In genomic region chr1:44739361-44740178, GRCh38 we compare ENCODE assay signal across 8 cellular contexts. TPM values are rescaled to one million over a fixed set of nuclear protein-coding genes. Genes with fewer than 3 reads are reported as not detected.
DNase-seq lines count a peak whose midpoint lies in the region; ATAC-seq and TF ChIP-seq lines count a peak whose summit lies in the region.

Gene KIF2C (plus strand): TSS chr1:44739837. CDS start chr1:44739933, 96 bp downstream.

- peak within 1 kb of the TSS; percentile 98 for H3K4me3 ChIP-seq in NT2/D1 (ENCODE audit: insufficient read length, low read depth)
- H3K4me3 ChIP-seq in endodermal cell (ENCODE audit: low read length), result peak within 1 kb of the TSS; percentile 100
- peak within 1 kb of the TSS; percentile 95 for H3K4me3 ChIP-seq in mesendoderm (ENCODE audit: low read length)

- H3K36me3 Mint-ChIP-seq in activated CD8-positive, alpha-beta memory T cell treated with anti-CD3 and anti-CD28 coated beads, Interleukin-2, amount 10 ng/mL, durations not matched to agents 7 days and 5 days, result peaks cover 26% of the 10 kb centered on the region
- H3K36me3 Mint-ChIP-seq in endodermal cell (ENCODE audit: low read depth), result peaks cover 25% of the 10 kb centered on the region

- no peak within 1 kb of the TSS for H4K5ac ChIP-seq in mesendoderm (ENCODE audit: low read length)

- peak within 1 kb of the TSS; percentile 92 for H3K56ac ChIP-seq in mesendoderm (ENCODE audit: low read length)

- 3 to 12% methylated on average over 19 to 57 of the region's 57 CpGs for WGBS in endodermal cell (ENCODE audit: insufficient coverage in 1 of 2, insufficient read length in 1 of 2), 2 experiments
- WGBS in mesendoderm (ENCODE audit: extremely low coverage, insufficient coverage, low lambda C conversion rate), result no CpG with 5 or more reads among the region's 57 CpGs

- H3K9ac ChIP-seq in NT2/D1 (ENCODE audit: insufficient read length, low read depth), result peak within 1 kb of the TSS; percentile 99
- peak within 1 kb of the TSS; percentile 90 for H3K9ac ChIP-seq in endodermal cell (ENCODE audit: extremely low read depth, low read length, poor library complexity, severe bottlenecking)
- peak within 1 kb of the TSS; percentile 84 for H3K9ac ChIP-seq in mesendoderm (ENCODE audit: low read length)

- ATAC-seq in GM21381 (IDR thresholded peaks at IDR 0.05; ENCODE audit: unreplicated experiment), result peak; percentile 98
- ATAC-seq in activated CD8-positive, alpha-beta memory T cell treated with anti-CD3 and anti-CD28 coated beads, Interleukin-2, amount 10 ng/mL, durations not matched to agents 7 days and 5 days, result peak; percentile 99

- DNase-seq in COR-L47 (lab: John Stamatoyannopoulos, UW) (peak; percentile 93), HUDEP-2 (lab: John Stamatoyannopoulos, UW; ENCODE audit: unreplicated experiment in 76 of 76) (peak; percentile 54 to 97 (median 93)), NT2/D1 (ENCODE audit: low read depth, low spot score) (peak; percentile 99), endodermal cell (peak; percentile 98), mesendoderm (peak; percentile 98)
- DNase-seq in activated CD8-positive, alpha-beta memory T cell treated with anti-CD3 and anti-CD28 coated beads, Interleukin-2, amount 10 ng/mL, durations not matched to agents 7 days and 5 days, result peak; percentile 99
- DNase-seq in stimulated activated CD8-positive, alpha-beta memory T cell treated with anti-CD3 and anti-CD28 coated beads, Interleukin-15, amount 100 ng/mL, for 1 hour (ENCODE audit: low read depth), result peak; percentile 89

- peaks cover 24% of the 10 kb centered on the region for H3K79me2 ChIP-seq in mesendoderm (ENCODE audit: control insufficient read depth, insufficient read depth, low read length)

- H3K27me3 ChIP-seq in NT2/D1 (ENCODE audit: insufficient read depth, insufficient read length) (no peaks in the 10 kb centered on the region), endodermal cell (ENCODE audit: control insufficient read depth, insufficient read depth, low read length, poor library complexity, severe bottlenecking) (no peaks in the 10 kb centered on the region), mesendoderm (ENCODE audit: insufficient read depth, low read length, poor library complexity) (no peaks in the 10 kb centered on the region)

- H4K8ac ChIP-seq in mesendoderm (ENCODE audit: low read depth, low read length), result no peak within 1 kb of the TSS

- H3K36me3 ChIP-seq in NT2/D1 (ENCODE audit: insufficient read depth, insufficient read length, low read length), result peaks cover 32% of the 10 kb centered on the region
- H3K36me3 ChIP-seq in endodermal cell (ENCODE audit: control insufficient read depth, insufficient read depth, low read length), result peaks cover 23% of the 10 kb centered on the region
- peaks cover 2% of the 10 kb centered on the region for H3K36me3 ChIP-seq in mesendoderm (ENCODE audit: control insufficient read depth, insufficient read depth, low read length)

- peaks cover 12% of the 10 kb centered on the region for H3K4me1 ChIP-seq in NT2/D1 (ENCODE audit: insufficient read depth, insufficient read length)
- H3K4me1 ChIP-seq in endodermal cell (ENCODE audit: control insufficient read depth, insufficient read depth, low read length), result no peaks in the 10 kb centered on the region
- H3K4me1 ChIP-seq in mesendoderm (ENCODE audit: control insufficient read depth, low read depth, low read length), result no peaks in the 10 kb centered on the region

- peaks cover 17% of the 10 kb centered on the region for H3K79me1 ChIP-seq in mesendoderm (ENCODE audit: low read length)

- H2BK15ac ChIP-seq in mesendoderm (replicated peaks; ENCODE audit: low read depth), result no peak within 1 kb of the TSS

- no peak within 1 kb of the TSS for H2BK120ac ChIP-seq in mesendoderm (ENCODE audit: low read depth, low read length)

- peaks cover 35% of the 10 kb centered on the region for H3K4me1 Mint-ChIP-seq in activated CD8-positive, alpha-beta memory T cell treated with anti-CD3 and anti-CD28 coated beads, Interleukin-2, amount 10 ng/mL, durations not matched to agents 7 days and 5 days
- peaks cover 7% of the 10 kb centered on the region for H3K4me1 Mint-ChIP-seq in endodermal cell

- H3K27ac ChIP-seq in endodermal cell (ENCODE audit: low read depth, low read length), result peak within 1 kb of the TSS; percentile 1
- peak within 1 kb of the TSS; percentile 54 for H3K27ac ChIP-seq in mesendoderm (ENCODE audit: low read depth, low read length)

- no peak within 1 kb of the TSS for H3K23ac ChIP-seq in mesendoderm (ENCODE audit: low read length)

- peak within 1 kb of the TSS; percentile 96 for H3K4me3 Mint-ChIP-seq in activated CD8-positive, alpha-beta memory T cell treated with anti-CD3 and anti-CD28 coated beads, Interleukin-2, amount 10 ng/mL, durations not matched to agents 7 days and 5 days
- H3K4me3 Mint-ChIP-seq in endodermal cell, result peak within 1 kb of the TSS; percentile 95

- H3K18ac ChIP-seq in mesendoderm (ENCODE audit: low read length), result peak within 1 kb of the TSS; percentile 41

- H3K9me3 ChIP-seq in NT2/D1 (ENCODE audit: insufficient read depth, low read length) (peaks cover 8% of the 10 kb centered on the region; the same call in 1 of the 2 replicates), endodermal cell (ENCODE audit: control insufficient read depth, low read length) (no peaks in the 10 kb centered on the region)

- peak within 1 kb of the TSS; percentile 49 for H2BK5ac ChIP-seq in mesendoderm (ENCODE audit: low read length)

- no peak for TF ChIP-seq CTCF in endodermal cell (conservative IDR thresholded peaks at IDR 0.05)

- no peaks in the 10 kb centered on the region for H3K9me3 Mint-ChIP-seq in activated CD8-positive, alpha-beta memory T cell treated with anti-CD3 and anti-CD28 coated beads, Interleukin-2, amount 10 ng/mL, durations not matched to agents 7 days and 5 days (ENCODE audit: low read depth)
- H3K9me3 Mint-ChIP-seq in endodermal cell, result peaks cover 7% of the 10 kb centered on the region

- H3K4ac ChIP-seq in mesendoderm (ENCODE audit: low read depth, low read length), result peak within 1 kb of the TSS; percentile 38

- peak within 1 kb of the TSS; percentile 86 for H3K4me2 ChIP-seq in mesendoderm (ENCODE audit: low read length)

- H3K27me3 Mint-ChIP-seq in activated CD8-positive, alpha-beta memory T cell treated with anti-CD3 and anti-CD28 coated beads, Interleukin-2, amount 10 ng/mL, durations not matched to agents 7 days and 5 days, result no peaks in the 10 kb centered on the region
- peaks cover 2% of the 10 kb centered on the region for H3K27me3 Mint-ChIP-seq in endodermal cell (ENCODE audit: insufficient read depth)

- H3K27ac Mint-ChIP-seq in activated CD8-positive, alpha-beta memory T cell treated with anti-CD3 and anti-CD28 coated beads, Interleukin-2, amount 10 ng/mL, durations not matched to agents 7 days and 5 days, result peak within 1 kb of the TSS; percentile 92
- peak within 1 kb of the TSS; percentile 99 for H3K27ac Mint-ChIP-seq in endodermal cell

- CTCF ChIA-PET in activated CD8-positive, alpha-beta memory T cell treated with anti-CD3 and anti-CD28 coated beads, Interleukin-2, amount 10 ng/mL, durations not matched to agents 7 days and 5 days (lab: Charles Lee), result interaction anchor here (1.1 kb wide), 1 partner anchor 36 kb away, joined by 3 read pairs; the partner anchor contains the start of gene RPS8

- H2AK5ac ChIP-seq in mesendoderm (ENCODE audit: low read length), result peak within 1 kb of the TSS; percentile 61

RNA-seq across cellular contexts. Expression of gene KIF2C, which starts in this region (rescaled TPM):
- 100 to 1,000 TPM; 102 to 107 TPM for total RNA-seq in activated CD8-positive, alpha-beta memory T cell treated with anti-CD3 and anti-CD28 coated beads, Interleukin-2, amount 10 ng/mL, durations not matched to agents 7 days and 5 days
- total RNA-seq in endodermal cell, result 10 to 100 TPM; 42.0 to 72.7 TPM
- 82.3 TPM for polyA plus RNA-seq in endodermal cell (2013, experiment 1 of 2)
- 82.8 TPM for polyA plus RNA-seq in endodermal cell (2013, experiment 2 of 2)
- polyA plus RNA-seq in mesendoderm (2013, experiment 1 of 2), result 52.5 TPM
- 50.5 TPM for polyA plus RNA-seq in mesendoderm (2013, experiment 2 of 2)

Comparison
In these comparisons a context has a peak if more than half of its experiments do, and no peak if none do; other contexts are left out.
1. Peak in every context shown above with its lines: DNase-seq, ATAC-seq, H3K4me3 ChIP-seq and H3K27ac ChIP-seq.